ENCODE assay signal across 21 cellular contexts in the genomic region with DNA sequence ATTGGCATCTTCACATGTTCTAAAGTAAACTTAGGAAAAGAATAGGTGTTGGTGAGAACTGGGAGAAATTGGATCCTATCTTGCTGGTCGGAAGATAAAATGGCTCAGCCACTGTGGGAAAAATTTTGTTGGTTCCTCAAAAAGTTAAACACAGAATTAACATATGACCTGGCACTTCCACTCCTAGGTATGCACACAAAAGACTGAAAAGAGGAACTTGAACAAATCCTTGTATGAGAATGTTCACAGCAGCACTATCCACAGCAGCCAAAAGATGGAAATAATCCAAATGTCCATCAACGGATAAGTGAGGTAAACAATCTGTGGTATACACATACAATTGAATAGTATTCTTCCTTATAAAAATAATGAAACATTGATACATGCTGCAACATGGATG. TPM values are rescaled to one million over a fixed set of nuclear protein-coding genes. Genes with fewer than 3 reads are reported as not detected.
"Had no signal": no experiment of that assay in that cellular context is flagged by ENCODE, and none has a peak within 500 bp of the region (broad histone marks: within the 10 kb centered on the region; RNA-seq: fewer than 3 reads in every experiment).

No MANE protein-coding gene starts in this region.

- H3K9me3 Mint-ChIP-seq: stimulated activated effector memory CD8-positive, alpha-beta T cell treated with anti-CD3 and anti-CD28 coated beads, Interleukin-12 subunit alpha, Interleukin-12 subunit beta, amount 100 ng/mL, for 72 hours had no signal

- H3K4me1 ChIP-seq: psoas muscle, uterus had no signal

- FAIRE-seq: endometrium, frontal cortex had no signal

- DNase-seq: effector memory CD4-positive, alpha-beta T cell; heart left ventricle; hippocampal formation; left colon; left ventricle myocardium superior; naive thymus-derived CD4-positive, alpha-beta T cell; nephron progenitor cell; psoas muscle; retina; right lobe of liver; stimulated activated CD4-positive, alpha-beta T cell treated with anti-CD3 and anti-CD28 coated beads, Interleukin-4, amount 100 ng/mL, for 1 hour; stimulated activated CD8-positive, alpha-beta memory T cell treated with anti-CD3 and anti-CD28 coated beads, Interleukin-4, amount 100 ng/mL, for 48 hours; tibial artery; upper lobe of left lung; uterus had no signal

- H3K4me1 Mint-ChIP-seq: naive thymus-derived CD4-positive, alpha-beta T cell; nephron progenitor cell; stimulated activated effector memory CD8-positive, alpha-beta T cell treated with anti-CD3 and anti-CD28 coated beads, Interleukin-12 subunit alpha, Interleukin-12 subunit beta, amount 100 ng/mL, for 72 hours had no signal

- H3K4me3 ChIP-seq: heart left ventricle, psoas muscle, right lobe of liver, tibial artery, upper lobe of left lung, uterus had no signal

- H3K4me3 Mint-ChIP-seq: naive thymus-derived CD4-positive, alpha-beta T cell; nephron progenitor cell; stimulated activated effector memory CD8-positive, alpha-beta T cell treated with anti-CD3 and anti-CD28 coated beads, Interleukin-12 subunit alpha, Interleukin-12 subunit beta, amount 100 ng/mL, for 72 hours; stimulated activated naive CD8-positive, alpha-beta T cell treated with anti-CD3 and anti-CD28 coated beads, Interleukin-15, Interleukin-2, amounts not matched to agents 100 ng/mL and 50 ng/mL, for 24 hours had no signal

- H3K27ac Mint-ChIP-seq: naive thymus-derived CD4-positive, alpha-beta T cell; nephron progenitor cell; stimulated activated effector memory CD8-positive, alpha-beta T cell treated with anti-CD3 and anti-CD28 coated beads, Interleukin-12 subunit alpha, Interleukin-12 subunit beta, amount 100 ng/mL, for 72 hours; stimulated activated naive CD8-positive, alpha-beta T cell treated with anti-CD3 and anti-CD28 coated beads, Interleukin-15, Interleukin-2, amounts not matched to agents 100 ng/mL and 50 ng/mL, for 24 hours had no signal

- H3K9me3 ChIP-seq: psoas muscle, right lobe of liver, tibial artery, upper lobe of left lung, uterus had no signal

- H3K36me3 Mint-ChIP-seq: stimulated activated effector memory CD8-positive, alpha-beta T cell treated with anti-CD3 and anti-CD28 coated beads, Interleukin-12 subunit alpha, Interleukin-12 subunit beta, amount 100 ng/mL, for 72 hours had no signal

- ATAC-seq: esophagus mucosa; heart left ventricle; left colon; left ventricle myocardium superior; naive thymus-derived CD4-positive, alpha-beta T cell; psoas muscle; right lobe of liver; stimulated activated effector memory CD8-positive, alpha-beta T cell treated with anti-CD3 and anti-CD28 coated beads, Interleukin-12 subunit alpha, Interleukin-12 subunit beta, amount 100 ng/mL, for 72 hours had no signal

- H3K27ac ChIP-seq: heart left ventricle, psoas muscle, right lobe of liver, tibial artery, upper lobe of left lung, uterus had no signal

RNA-seq across cellular contexts. Expression of a gene that starts 4.8 kb away (rescaled TPM):
- total RNA-seq: left ventricle myocardium superior, lung microvascular endothelial cell had no signal
